10 cellular contexts compared by ENCODE assay signal in genomic region chr16:82628741-82629140, GRCh38. TPM values are rescaled to one million over a fixed set of nuclear protein-coding genes. Genes with fewer than 3 reads are reported as not detected.
A peak's percentile ranks its signal among the peaks of the same experiment; 100 is the strongest.
DNase-seq lines count a peak whose midpoint lies in the region; TF ChIP-seq lines count a peak whose summit lies in the region.
"Had no signal": no experiment of that assay in that cellular context is flagged by ENCODE, and none has a peak within 500 bp of the region (broad histone marks: within the 10 kb centered on the region; RNA-seq: fewer than 3 reads in every experiment).

No MANE protein-coding gene starts in this region.

- H3K27ac Mint-ChIP-seq in MCF 10A (ENCODE audit: low read depth, unreplicated experiment) (peak overlapping the region; percentile 96), mesothelial cell of epicardium (no peak overlapping the region), progenitor cell of endocrine pancreas (no peak overlapping the region)

- H3K27me3 Mint-ChIP-seq in MCF 10A (ENCODE audit: insufficient read depth, unreplicated experiment) (no peaks in the 10 kb centered on the region), mesothelial cell of epicardium (ENCODE audit: low read depth) (peaks cover 69% of the 10 kb centered on the region), progenitor cell of endocrine pancreas (peaks cover 67% of the 10 kb centered on the region)

- POLR2A ChIA-PET in MCF 10A (lab: Yijun Ruan, JAX) = interaction anchor here (0.6 to 1.5 kb wide), 5 partner anchors 10 to 559 kb away, joined by 3 to 5 read pairs (median 4); no protein-coding TSS in a partner anchor
- POLR2A ChIA-PET in HEK293T (lab: Yijun Ruan, JAX) = no interaction called here

- H3K9me3 ChIP-seq in breast epithelium = no peaks in the 10 kb centered on the region
- H3K9me3 ChIP-seq in vagina = no peaks in the 10 kb centered on the region

- H3K9me3 Mint-ChIP-seq in MCF 10A (ENCODE audit: unreplicated experiment) = no peaks in the 10 kb centered on the region
- no peaks in the 10 kb centered on the region for H3K9me3 Mint-ChIP-seq in mesothelial cell of epicardium
- no peaks in the 10 kb centered on the region for H3K9me3 Mint-ChIP-seq in progenitor cell of endocrine pancreas (ENCODE audit: low read depth)

- H3K4me1 ChIP-seq in breast epithelium = no peaks in the 10 kb centered on the region
- H3K4me1 ChIP-seq in vagina = peaks cover 55% of the 10 kb centered on the region

- H3K36me3 ChIP-seq in breast epithelium (no peaks in the 10 kb centered on the region), vagina (no peaks in the 10 kb centered on the region)

- CTCF ChIA-PET in MCF 10A (lab: Yijun Ruan, JAX) (interaction anchor here (0.6 to 3.3 kb wide), 10 partner anchors 12 to 591 kb away, joined by 3 to 23 read pairs (median 4); no protein-coding TSS in a partner anchor), HEK293T (lab: Yijun Ruan, JAX) (interaction anchor here (0.6 kb wide), 1 partner anchor 166 kb away, joined by 3 read pairs; no protein-coding TSS in a partner anchor)

- no TSS peak for BruUV-seq in MCF 10A (replicated peaks; lab: Mats Ljungman, UMichigan)

- H3K4me3 Mint-ChIP-seq in MCF 10A (ENCODE audit: unreplicated experiment) (peak overlapping the region; percentile 82), mesothelial cell of epicardium (peak overlapping the region; percentile 46), progenitor cell of endocrine pancreas (ENCODE audit: low read depth) (no peak overlapping the region)

- H3K36me3 Mint-ChIP-seq in MCF 10A (ENCODE audit: insufficient read depth, unreplicated experiment) = no peaks in the 10 kb centered on the region
- no peaks in the 10 kb centered on the region for H3K36me3 Mint-ChIP-seq in mesothelial cell of epicardium
- no peaks in the 10 kb centered on the region for H3K36me3 Mint-ChIP-seq in progenitor cell of endocrine pancreas (ENCODE audit: insufficient read depth)

- DNase-seq in MCF 10A (ENCODE audit: unreplicated experiment) = peak; percentile 39
- no peak for DNase-seq in breast epithelium (ENCODE audit: low spot score in 2 of 2)
- peak; percentile 33 for DNase-seq in epithelial cell of esophagus (ENCODE audit: low read depth)
- DNase-seq in mesothelial cell of epicardium (ENCODE audit: low spot score in 2 of 2, unreplicated experiment in 2 of 2) = no peak
- DNase-seq in vagina (ENCODE audit: extremely low spot score in 2 of 2) = no peak
- DNase-seq in NCI-H82 treated with DMSO at 0.1 percent for 48 hours (lab: John Stamatoyannopoulos, UW; ENCODE audit: unreplicated experiment) = no peak
- DNase-seq in progenitor cell of endocrine pancreas (ENCODE audit: low spot score, unreplicated experiment) = no peak
- no peak for DNase-seq in HEK293T (ENCODE audit: extremely low spot score)
- DNase-seq: effector CD4-positive, alpha-beta T cell; NCI-H345 had no signal

- H3K4me1 Mint-ChIP-seq in MCF 10A (ENCODE audit: insufficient read depth, unreplicated experiment) (peaks cover 47% of the 10 kb centered on the region), mesothelial cell of epicardium (peaks cover 25% of the 10 kb centered on the region), progenitor cell of endocrine pancreas (ENCODE audit: low read depth) (peaks cover 3% of the 10 kb centered on the region)

- H3K27me3 ChIP-seq in breast epithelium (peaks cover 0 to 46% of the 10 kb centered on the region in 2 donors), vagina (no peaks in the 10 kb centered on the region)

- intact Hi-C loops in MCF 10A (cut with micrococcal nuclease) (loop anchor here (2.0 to 5.0 kb wide), 2 partner anchors 309 to 366 kb away; no protein-coding TSS in a partner anchor), breast epithelium (cut with DNase I; ENCODE audit: low total_unique reads) (no loop called here), vagina (cut with DNase I) (no loop called here)

- peak overlapping the region in 1 of 3 donors; percentile 72 for H3K4me3 ChIP-seq in breast epithelium
- H3K4me3 ChIP-seq in epithelial cell of esophagus (ENCODE audit: low read length) = peak overlapping the region; percentile 71
- H3K4me3 ChIP-seq in vagina = peak overlapping the region; percentile 63 to 75

- TF ChIP-seq POLR2A in breast epithelium (IDR thresholded peaks at IDR 0.05) = no peak
- no peak for TF ChIP-seq POLR2A in vagina (IDR thresholded peaks at IDR 0.05)

- TF ChIP-seq CTCF in MCF 10A (IDR thresholded peaks at IDR 0.05; ENCODE audit: unreplicated experiment) (no peak), breast epithelium (IDR thresholded peaks at IDR 0.05) (no peak), epithelial cell of esophagus (IDR thresholded peaks at IDR 0.05; ENCODE audit: insufficient read depth, low read depth, low read length, missing control alignments) (no peak), mesothelial cell of epicardium (IDR thresholded peaks at IDR 0.05; ENCODE audit: unreplicated experiment) (no peak), vagina (IDR thresholded peaks at IDR 0.05) (no peak), progenitor cell of endocrine pancreas (IDR thresholded peaks at IDR 0.05; ENCODE audit: unreplicated experiment) (no peak)

- H3K27ac ChIP-seq in breast epithelium (peak overlapping the region in 1 of 2 donors; percentile 52), vagina (peak overlapping the region; percentile 94)

TF ChIP-seq in HEK293T, 16 proteins besides CTCF, POLR2A, EP300 and RAD21:
- TF ChIP-seq LEF1 (IDR thresholded peaks at IDR 0.05; ENCODE audit: borderline replicate concordance) = no peak
- no peak for TF ChIP-seq PKNOX1 (IDR thresholded peaks at IDR 0.05)
- TF ChIP-seq L3MBTL2 (conservative IDR thresholded peaks at IDR 0.05) = no peak
- no peak for TF ChIP-seq ELF4 (IDR thresholded peaks at IDR 0.05)
- no peak for TF ChIP-seq SUZ12 (IDR thresholded peaks at IDR 0.05)
- no peak for TF ChIP-seq HDGF (IDR thresholded peaks at IDR 0.05; ENCODE audit: borderline replicate concordance)
- no peak for TF ChIP-seq NFRKB (IDR thresholded peaks at IDR 0.05)

RNA-seq across cellular contexts. Expression of gene CDH13, which starts 2.0 kb away (rescaled TPM):
- total RNA-seq in MCF 10A (2022) (49.3 and 55.2 TPM in 2 replicates), breast epithelium (10 to 100 TPM in 2 of 3 donors, 1 to 10 TPM in 1; 6.0 to 13.1 (median 11.5) TPM), mesothelial cell of epicardium (0.54 to 1.0 TPM (median 0.80 TPM) in 3 replicates), vagina (123 TPM), progenitor cell of endocrine pancreas (0.07 and 0.38 TPM in 2 replicates)

Comparison
In these comparisons a context has a peak if more than half of its experiments do, and no peak if none do; other contexts are left out.
1. DNase-seq: peak in MCF 10A (single experiment) and epithelial cell of esophagus (single experiment); none in breast epithelium (0 of 2), mesothelial cell of epicardium (0 of 2), vagina (0 of 2), NCI-H82 treated with DMSO at 0.1 percent for 48 hours (single experiment), progenitor cell of endocrine pancreas (single experiment) and HEK293T (single experiment).